ENCODE assay signal across 18 cellular contexts in genomic region chr14:65438266-65438933, GRCh38. TPM values are rescaled to one million over a fixed set of nuclear protein-coding genes. Genes with fewer than 3 reads are reported as not detected.
A peak's percentile ranks its signal among the peaks of the same experiment; 100 is the strongest.
DNase-seq lines count a peak whose midpoint lies in the region; ATAC-seq lines count a peak whose summit lies in the region.
"Had no signal": no experiment of that assay in that cellular context is flagged by ENCODE, and none has a peak within 500 bp of the region (broad histone marks: within the 10 kb centered on the region; RNA-seq: fewer than 3 reads in every experiment).

No MANE protein-coding gene starts in this region.

- no peak overlapping the region for H3K9ac ChIP-seq in Karpas-422 (ENCODE audit: low read length)
- H3K9ac ChIP-seq: KMS-11 had no signal

- peaks cover 42% of the 10 kb centered on the region for H3K4me1 ChIP-seq in Karpas-422 (ENCODE audit: low read length)
- H3K4me1 ChIP-seq: left lung had no signal

- H3K9me3 ChIP-seq in Karpas-422 (ENCODE audit: low read length) = no peaks in the 10 kb centered on the region
- H3K9me3 ChIP-seq: left lung had no signal

- H3K36me3 ChIP-seq in Karpas-422 (ENCODE audit: insufficient read depth, low read length) = peaks cover 8% of the 10 kb centered on the region
- H3K36me3 ChIP-seq: left lung had no signal

- no peak overlapping the region for H3K4me2 ChIP-seq in Karpas-422 (ENCODE audit: low read depth, low read length, poor library complexity, severe bottlenecking)
- H3K4me2 ChIP-seq: KMS-11 had no signal

- no peaks in the 10 kb centered on the region for H3K9me2 ChIP-seq in Karpas-422 (replicated peaks; ENCODE audit: insufficient read depth, low read length)

- H3K27ac Mint-ChIP-seq in activated CD4-positive, alpha-beta T cell treated with anti-CD3 and anti-CD28 coated beads for 36 hours = peak overlapping the region; percentile 74
- H3K27ac Mint-ChIP-seq in activated CD4-positive, alpha-beta memory T cell treated with anti-CD3 and anti-CD28 coated beads, Interleukin-2, amount 10 ng/mL, durations not matched to agents 7 days and 5 days = peak overlapping the region; percentile 73
- H3K27ac Mint-ChIP-seq in naive thymus-derived CD8-positive, alpha-beta T cell = peak overlapping the region in 5 of 10 donors; percentile 15 to 70 (median 23)
- H3K27ac Mint-ChIP-seq: endodermal cell had no signal

- intact Hi-C loops in activated CD4-positive, alpha-beta T cell treated with anti-CD3 and anti-CD28 coated beads for 36 hours (cut with DNase I, micrococcal nuclease) = loop anchor here in 1 of 2 experiments (1.0 kb wide), 2 partner anchors 24 to 38 kb away; no protein-coding TSS in a partner anchor

- H3K9me3 Mint-ChIP-seq in activated CD4-positive, alpha-beta T cell treated with anti-CD3 and anti-CD28 coated beads for 36 hours (ENCODE audit: low read depth) = peaks cover 5% of the 10 kb centered on the region
- H3K9me3 Mint-ChIP-seq in activated CD4-positive, alpha-beta memory T cell treated with anti-CD3 and anti-CD28 coated beads, Interleukin-2, amount 10 ng/mL, durations not matched to agents 7 days and 5 days = peaks cover 2% of the 10 kb centered on the region
- peaks cover 0 to 3% (median 0%) of the 10 kb centered on the region in 9 donors for H3K9me3 Mint-ChIP-seq in naive thymus-derived CD8-positive, alpha-beta T cell

- H3K36me3 Mint-ChIP-seq in activated CD4-positive, alpha-beta T cell treated with anti-CD3 and anti-CD28 coated beads for 36 hours (ENCODE audit: low read depth) = peaks cover 19% of the 10 kb centered on the region
- peaks cover 46% of the 10 kb centered on the region for H3K36me3 Mint-ChIP-seq in activated CD4-positive, alpha-beta memory T cell treated with anti-CD3 and anti-CD28 coated beads, Interleukin-2, amount 10 ng/mL, durations not matched to agents 7 days and 5 days (ENCODE audit: low read depth)
- H3K36me3 Mint-ChIP-seq in naive thymus-derived CD8-positive, alpha-beta T cell = peaks cover 13 to 32% (median 29%) of the 10 kb centered on the region in 3 donors

- peaks cover 37% of the 10 kb centered on the region for H3K4me1 Mint-ChIP-seq in activated CD4-positive, alpha-beta T cell treated with anti-CD3 and anti-CD28 coated beads for 36 hours
- H3K4me1 Mint-ChIP-seq in activated CD4-positive, alpha-beta memory T cell treated with anti-CD3 and anti-CD28 coated beads, Interleukin-2, amount 10 ng/mL, durations not matched to agents 7 days and 5 days = peaks cover 52% of the 10 kb centered on the region
- H3K4me1 Mint-ChIP-seq in naive thymus-derived CD8-positive, alpha-beta T cell = peaks cover 26 to 41% (median 37%) of the 10 kb centered on the region in 4 donors

- no peak overlapping the region for H3K4me3 ChIP-seq in Jurkat, Clone E6-1 (ENCODE audit: low read length)
- H3K4me3 ChIP-seq in Karpas-422 (ENCODE audit: low read length) = no peak overlapping the region
- H3K4me3 ChIP-seq: left lung, skin epidermis had no signal

- H3K27me3 ChIP-seq in Karpas-422 (ENCODE audit: low read length) = no peaks in the 10 kb centered on the region
- H3K27me3 ChIP-seq: left lung had no signal

- H2AFZ ChIP-seq in Karpas-422 (ENCODE audit: low read length) = no peak overlapping the region

- no peak for DNase-seq in activated CD4-positive, alpha-beta T cell treated with anti-CD3 and anti-CD28 coated beads for 36 hours
- DNase-seq in activated CD4-positive, alpha-beta T cell treated with anti-CD3 and anti-CD28 coated beads, Interleukin-2, amount 50 U/mL, for 48 hours = no peak
- DNase-seq in Jurkat, Clone E6-1 (ENCODE audit: low read depth, low spot score) = peak; percentile 26
- no peak for DNase-seq in activated CD4-positive, alpha-beta memory T cell treated with anti-CD3 and anti-CD28 coated beads, Interleukin-2, amount 10 ng/mL, durations not matched to agents 7 days and 5 days
- DNase-seq in naive thymus-derived CD8-positive, alpha-beta T cell = no peak
- DNase-seq in Karpas-422 = no peak
- no peak for DNase-seq in ecto neural progenitor cell (ENCODE audit: low spot score)
- no peak for DNase-seq in NCI-H2107 treated with DMSO at 0.1 percent for 48 hours (lab: John Stamatoyannopoulos, UW; ENCODE audit: unreplicated experiment)
- DNase-seq: caudate nucleus; endodermal cell; HCEC 1CT; left lung; NCI-H146; posterior cingulate gyrus; SHP77; stimulated activated naive CD4-positive, alpha-beta T cell treated with Interleukin-2 at 50 U/mL for 16 hours had no signal

- H3K4me3 Mint-ChIP-seq in activated CD4-positive, alpha-beta T cell treated with anti-CD3 and anti-CD28 coated beads for 36 hours = no peak overlapping the region
- peak overlapping the region; percentile 12 for H3K4me3 Mint-ChIP-seq in activated CD4-positive, alpha-beta memory T cell treated with anti-CD3 and anti-CD28 coated beads, Interleukin-2, amount 10 ng/mL, durations not matched to agents 7 days and 5 days
- H3K4me3 Mint-ChIP-seq in naive thymus-derived CD8-positive, alpha-beta T cell = peak overlapping the region in 6 of 10 donors; percentile 2 to 25 (median 8)
- H3K4me3 Mint-ChIP-seq: endodermal cell had no signal

- CTCF ChIA-PET in activated CD4-positive, alpha-beta T cell treated with anti-CD3 and anti-CD28 coated beads for 36 hours (lab: Charles Lee) = interaction anchor here (0.7 kb wide), 1 partner anchor 15 kb away, joined by 3 read pairs; no protein-coding TSS in a partner anchor
- CTCF ChIA-PET in activated CD4-positive, alpha-beta memory T cell treated with anti-CD3 and anti-CD28 coated beads, Interleukin-2, amount 10 ng/mL, durations not matched to agents 7 days and 5 days (lab: Charles Lee) = no interaction called here

- no peaks in the 10 kb centered on the region for H4K20me1 ChIP-seq in Karpas-422 (ENCODE audit: insufficient read depth, low read depth, low read length)

- no peaks in the 10 kb centered on the region for H3K27me3 Mint-ChIP-seq in activated CD4-positive, alpha-beta T cell treated with anti-CD3 and anti-CD28 coated beads for 36 hours
- H3K27me3 Mint-ChIP-seq in activated CD4-positive, alpha-beta memory T cell treated with anti-CD3 and anti-CD28 coated beads, Interleukin-2, amount 10 ng/mL, durations not matched to agents 7 days and 5 days = no peaks in the 10 kb centered on the region
- no peaks in the 10 kb centered on the region for H3K27me3 Mint-ChIP-seq in naive thymus-derived CD8-positive, alpha-beta T cell

- POLR2A ChIA-PET in activated CD4-positive, alpha-beta T cell treated with anti-CD3 and anti-CD28 coated beads for 36 hours (lab: Charles Lee) = interaction anchor here (0.7 kb wide), 1 partner anchor 284 kb away, joined by 3 read pairs; no protein-coding TSS in a partner anchor
- POLR2A ChIA-PET in activated CD4-positive, alpha-beta memory T cell treated with anti-CD3 and anti-CD28 coated beads, Interleukin-2, amount 10 ng/mL, durations not matched to agents 7 days and 5 days (lab: Charles Lee) = interaction anchor here (0.9 to 1.0 kb wide), 3 partner anchors 9 to 408 kb away, joined by 3 read pairs; no protein-coding TSS in a partner anchor
- POLR2A ChIA-PET in naive thymus-derived CD8-positive, alpha-beta T cell (lab: Charles Lee) = no interaction called here

- ATAC-seq in activated CD4-positive, alpha-beta T cell treated with anti-CD3 and anti-CD28 coated beads for 36 hours = peak; percentile 75
- ATAC-seq in naive thymus-derived CD8-positive, alpha-beta T cell = no peak
- ATAC-seq: left lung had no signal

- no peak overlapping the region for H3K27ac ChIP-seq in Karpas-422 (ENCODE audit: low read length)
- H3K27ac ChIP-seq: KMS-11, left lung, skin epidermis had no signal

- H3K79me2 ChIP-seq in Karpas-422 (ENCODE audit: low read length) = peaks cover 68% of the 10 kb centered on the region

RNA-seq across cellular contexts. Expression of gene FUT8, which starts 25.9 kb away (rescaled TPM):
- total RNA-seq in activated CD4-positive, alpha-beta T cell treated with anti-CD3 and anti-CD28 coated beads for 36 hours = 10 to 100 TPM; 44.2 to 50.0 TPM
- 41.8 TPM for polyA plus RNA-seq in Jurkat, Clone E6-1 (2012; ENCODE audit: insufficient read depth, insufficient read length)
- total RNA-seq in activated CD4-positive, alpha-beta memory T cell treated with anti-CD3 and anti-CD28 coated beads, Interleukin-2, amount 10 ng/mL, durations not matched to agents 7 days and 5 days = 10 to 100 TPM; 85.0 to 85.5 TPM
- 10 to 100 TPM; 46.9 to 51.2 TPM for total RNA-seq in naive thymus-derived CD8-positive, alpha-beta T cell
- polyA plus RNA-seq in naive thymus-derived CD8-positive, alpha-beta T cell = 10 to 100 TPM; 10.0 to 15.2 (median 10.4) TPM
- total RNA-seq in Karpas-422 (2014; rRNA removed; shearing (Covaris generic); ENCODE audit: low replicate concordance) = 31.7 and 33.0 TPM in 2 replicates
